12 cellular contexts compared by ENCODE assay signal in genomic region chr2:44731505-44731904, GRCh38.
DNase-seq lines count a peak whose midpoint lies in the region; ATAC-seq and TF ChIP-seq lines count a peak whose summit lies in the region.
"Had no signal": no experiment of that assay in that cellular context is flagged by ENCODE, and none has a peak within 500 bp of the region (broad histone marks: within the 10 kb centered on the region; RNA-seq: fewer than 3 reads in every experiment).

No MANE protein-coding gene starts in this region.

- H3K36me3 Mint-ChIP-seq in stimulated activated memory B cell treated with anti-CD40 and anti-IgM and Interleukin-4, amounts not matched to agents 10 μg/mL and 1 μg/mL and 100 μg/mL, for 72 hours: peaks cover 23% of the 10 kb centered on the region

- ATAC-seq in GM18909 (IDR thresholded peaks at IDR 0.05; ENCODE audit: poor library complexity, unreplicated experiment): peak; percentile 94
- ATAC-seq in GM21529 (IDR thresholded peaks at IDR 0.05; ENCODE audit: unreplicated experiment): peak; percentile 97
- ATAC-seq in HG03103 (IDR thresholded peaks at IDR 0.05; ENCODE audit: low read depth, unreplicated experiment): peak; percentile 89
- ATAC-seq in stimulated activated memory B cell treated with anti-CD40 and anti-IgM and Interleukin-4, amounts not matched to agents 10 μg/mL and 1 μg/mL and 100 μg/mL, for 72 hours: peak; percentile 74
- ATAC-seq in mucosa of descending colon: no peak
- ATAC-seq: GM23338 had no signal

- DNase-seq in H4 (ENCODE audit: low spot score): no peak
- no peak for DNase-seq in SHP77 treated with DMSO at 0.1 percent for 48 hours (lab: John Stamatoyannopoulos, UW)
- no peak for DNase-seq in mucosa of descending colon
- DNase-seq: activated B cell treated with CpG ODN at 0.5 μM for 24 hours; activated effector memory CD4-positive, alpha-beta T cell treated with anti-CD3 and anti-CD28 coated beads, Interleukin-2, amount 50 U/mL, for 16 hours; DMS153 had no signal

- H3K9me3 Mint-ChIP-seq in stimulated activated memory B cell treated with anti-CD40 and anti-IgM and Interleukin-4, amounts not matched to agents 10 μg/mL and 1 μg/mL and 100 μg/mL, for 72 hours: peaks cover 7% of the 10 kb centered on the region

- peaks cover 9% of the 10 kb centered on the region for H3K4me1 Mint-ChIP-seq in stimulated activated memory B cell treated with anti-CD40 and anti-IgM and Interleukin-4, amounts not matched to agents 10 μg/mL and 1 μg/mL and 100 μg/mL, for 72 hours
- H3K4me1 Mint-ChIP-seq: central memory CD8-positive, alpha-beta T cell; GM23338 had no signal

- H3K4me3 Mint-ChIP-seq in stimulated activated memory B cell treated with anti-CD40 and anti-IgM and Interleukin-4, amounts not matched to agents 10 μg/mL and 1 μg/mL and 100 μg/mL, for 72 hours: no peak overlapping the region
- H3K4me3 Mint-ChIP-seq: activated B cell treated with CpG ODN at 0.5 μM for 24 hours; central memory CD8-positive, alpha-beta T cell; GM23338 had no signal

- peaks cover 3% of the 10 kb centered on the region for H3K4me1 ChIP-seq in mucosa of descending colon (ENCODE audit: low read depth)

- no peaks in the 10 kb centered on the region for H3K36me3 ChIP-seq in mucosa of descending colon (ENCODE audit: low read depth)

- peaks cover 5% of the 10 kb centered on the region for H3K9me3 ChIP-seq in mucosa of descending colon

- H3K4me3 ChIP-seq in mucosa of descending colon: no peak overlapping the region
- H3K4me3 ChIP-seq: GM23338 had no signal

- intact Hi-C loops in mucosa of descending colon (cut with DNase I, micrococcal nuclease): no loop called here

- H3K27me3 Mint-ChIP-seq in stimulated activated memory B cell treated with anti-CD40 and anti-IgM and Interleukin-4, amounts not matched to agents 10 μg/mL and 1 μg/mL and 100 μg/mL, for 72 hours: peaks cover 8% of the 10 kb centered on the region
- H3K27me3 Mint-ChIP-seq: activated B cell treated with CpG ODN at 0.5 μM for 24 hours; central memory CD8-positive, alpha-beta T cell had no signal

- TF ChIP-seq CTCF in mucosa of descending colon (IDR thresholded peaks at IDR 0.05): no peak

- no peak overlapping the region for H3K27ac Mint-ChIP-seq in stimulated activated memory B cell treated with anti-CD40 and anti-IgM and Interleukin-4, amounts not matched to agents 10 μg/mL and 1 μg/mL and 100 μg/mL, for 72 hours
- H3K27ac Mint-ChIP-seq: activated B cell treated with CpG ODN at 0.5 μM for 24 hours, GM23338 had no signal
